Comparison of ENCODE assay signal across 16 cellular contexts in genomic region chr4:150573534-150573933, GRCh38. TPM values are rescaled to one million over a fixed set of nuclear protein-coding genes. Genes with fewer than 3 reads are reported as not detected.
DNase-seq lines count a peak whose midpoint lies in the region; ATAC-seq, FAIRE-seq and TF ChIP-seq lines count a peak whose summit lies in the region.
"Had no signal": no experiment of that assay in that cellular context is flagged by ENCODE, and none has a peak within 500 bp of the region (broad histone marks: within the 10 kb centered on the region; RNA-seq: fewer than 3 reads in every experiment).

No MANE protein-coding gene starts in this region.

- H2BK5ac ChIP-seq in IMR-90 (ENCODE audit: low read depth, low read length, poor library complexity, severe bottlenecking) (no peak overlapping the region), trophoblast cell (ENCODE audit: low read depth, low read length, poor library complexity) (no peak overlapping the region)

- no peaks in the 10 kb centered on the region for H3K79me2 ChIP-seq in trophoblast cell (ENCODE audit: control insufficient read depth, insufficient read depth, low read length, poor library complexity)

- no peak overlapping the region for H3K9ac ChIP-seq in IMR-90 (ENCODE audit: low read depth, low read length)
- no peak overlapping the region for H3K9ac ChIP-seq in trophoblast cell (ENCODE audit: low read length)

- BruUV-seq in IMR-90 (replicated peaks; lab: Mats Ljungman, UMichigan), result no TSS peak

- H3K18ac ChIP-seq in IMR-90 (ENCODE audit: low read depth, low read length), result no peak overlapping the region
- H3K18ac ChIP-seq in trophoblast cell (ENCODE audit: low read length), result no peak overlapping the region

- H2BK20ac ChIP-seq in IMR-90 (ENCODE audit: low read depth, low read length), result no peak overlapping the region

- H3K23ac ChIP-seq in IMR-90 (ENCODE audit: low read depth, low read length) (no peak overlapping the region), trophoblast cell (ENCODE audit: low read length) (no peak overlapping the region)

- H4K91ac ChIP-seq in IMR-90 (ENCODE audit: insufficient read depth, low read depth, low read length), result no peak overlapping the region
- H4K91ac ChIP-seq in trophoblast cell (ENCODE audit: low read depth, low read length), result no peak overlapping the region

- no peaks in the 10 kb centered on the region for H4K20me1 ChIP-seq in IMR-90 (ENCODE audit: insufficient read depth, low read length)

- H3K4ac ChIP-seq in IMR-90 (ENCODE audit: low read depth, low read length), result no peak overlapping the region
- no peak overlapping the region for H3K4ac ChIP-seq in trophoblast cell (ENCODE audit: low read depth, low read length)

- H3K36me3 ChIP-seq in IMR-90 (ENCODE audit: control insufficient read depth, insufficient read depth, low read length) (no peaks in the 10 kb centered on the region), bronchial epithelial cell (ENCODE audit: control insufficient read depth, insufficient read depth, low read length) (no peaks in the 10 kb centered on the region), trophoblast cell (ENCODE audit: control insufficient read depth in 1 of 2, insufficient read depth in 2 of 2, low read length in 2 of 2) (no peaks in the 10 kb centered on the region), upper lobe of left lung (peaks cover 0 to 6% (median 0%) of the 10 kb centered on the region in 4 donors)
- H3K36me3 ChIP-seq: esophagus squamous epithelium, thoracic aorta had no signal

- no peak overlapping the region for H2BK120ac ChIP-seq in IMR-90 (ENCODE audit: low read depth, low read length)
- H2BK120ac ChIP-seq in trophoblast cell (ENCODE audit: insufficient read depth, low read length, poor library complexity), result no peak overlapping the region

- no peak for TF ChIP-seq CTCF in IMR-90 (conservative IDR thresholded peaks at IDR 0.05; ENCODE audit: low read depth, low read length)
- TF ChIP-seq CTCF in bronchial epithelial cell (IDR thresholded peaks at IDR 0.05; ENCODE audit: insufficient read depth, low read length, severe bottlenecking), result no peak
- TF ChIP-seq CTCF in upper lobe of left lung (IDR thresholded peaks at IDR 0.05), result no peak

- no peak overlapping the region for H4K12ac ChIP-seq in trophoblast cell (ENCODE audit: low read depth, low read length)

- H4K5ac ChIP-seq in IMR-90 (ENCODE audit: low read depth, low read length), result no peak overlapping the region

- no peak overlapping the region for H3K27ac ChIP-seq in IMR-90 (ENCODE audit: insufficient read depth, low read length)
- H3K27ac ChIP-seq in trophoblast cell (ENCODE audit: low read depth, low read length), result no peak overlapping the region
- no peak overlapping the region for H3K27ac ChIP-seq in upper lobe of left lung
- H3K27ac ChIP-seq: esophagus squamous epithelium, thoracic aorta had no signal

- H3K9me1 ChIP-seq in IMR-90 (ENCODE audit: insufficient read depth, low read length), result no peaks in the 10 kb centered on the region

- peak; percentile 53 for ATAC-seq in IMR-90 (ENCODE audit: low read depth)
- no peak for ATAC-seq in upper lobe of left lung (ENCODE audit: low FRiP score in 2 of 2)
- ATAC-seq: activated T-helper 17 cell treated with anti-CD3 and anti-CD28 coated beads, Interleukin-2, amount 50 U/mL, for 72 hours; HCT116 had no signal

- no peak for TF ChIP-seq EP300 in upper lobe of left lung (IDR thresholded peaks at IDR 0.05)

- H3K79me1 ChIP-seq in IMR-90 (ENCODE audit: low read depth in 1 of 2, low read length in 2 of 2) (peaks cover 0 to 7% of the 10 kb centered on the region in 2 experiments; a peak in 2 of 4 replicates), trophoblast cell (ENCODE audit: low read length) (no peaks in the 10 kb centered on the region)

- dilution Hi-C loops in IMR-90 (cut with HindIII; ENCODE audit: low sequenced_read_pairs, unreplicated experiment), result no loop called here

- whole genome bisulfite sequencing in IMR-90 (ENCODE audit: extremely low coverage in 2 of 2, insufficient read length in 1 of 2), 2 experiments, result no CpG with 5 or more reads among the region's 1 CpG
- no CpG with 5 or more reads among the region's 1 CpG for WGBS in trophoblast cell (ENCODE audit: extremely low coverage, insufficient coverage, insufficient read length)
- WGBS in upper lobe of left lung, 2 donors, result 85 to 86% methylated on average over 1 of the region's 1 CpG

- no peak for TF ChIP-seq RAD21 in IMR-90 (IDR thresholded peaks at IDR 0.05; ENCODE audit: low read length)

- no peak for FAIRE-seq in bronchial epithelial cell (lab: Jason Lieb, UNC)

- POLR2A ChIA-PET in IMR-90 (lab: Charles Lee; ENCODE audit: unreplicated experiment), result no interaction called here

- H3K4me2 ChIP-seq in IMR-90 (ENCODE audit: low read depth, low read length) (peak overlapping the region; percentile 36; the same call in 1 of the 2 replicates), trophoblast cell (ENCODE audit: low read length) (no peak overlapping the region)

- H3K56ac ChIP-seq in IMR-90 (ENCODE audit: extremely low read depth, insufficient read depth, low read length), result no peak overlapping the region

- H2BK12ac ChIP-seq in trophoblast cell (ENCODE audit: low read length), result no peak overlapping the region

- H3K9me3 ChIP-seq in IMR-90 (ENCODE audit: control insufficient read depth, insufficient read depth, low read length) (no peaks in the 10 kb centered on the region), trophoblast cell (ENCODE audit: insufficient read depth, low read depth, low read length) (no peaks in the 10 kb centered on the region), upper lobe of left lung (no peaks in the 10 kb centered on the region)
- H3K9me3 ChIP-seq: esophagus squamous epithelium, thoracic aorta had no signal

- H2AK9ac ChIP-seq in IMR-90 (replicated peaks; ENCODE audit: low read depth, low read length, poor library complexity), result no peak overlapping the region

- CTCF ChIA-PET in IMR-90 (lab: Yijun Ruan, JAX), result no interaction called here

- H3K27me3 ChIP-seq in IMR-90 (ENCODE audit: control insufficient read depth, insufficient read depth, low read length), result no peaks in the 10 kb centered on the region
- no peaks in the 10 kb centered on the region for H3K27me3 ChIP-seq in bronchial epithelial cell (ENCODE audit: control insufficient read depth, insufficient read depth, low read length)
- H3K27me3 ChIP-seq in trophoblast cell (ENCODE audit: insufficient read depth, low read length), result no peaks in the 10 kb centered on the region
- H3K27me3 ChIP-seq in upper lobe of left lung, result no peaks in the 10 kb centered on the region
- H3K27me3 ChIP-seq: esophagus squamous epithelium had no signal

- no peak for TF ChIP-seq POLR2A in IMR-90 (IDR thresholded peaks at IDR 0.05; ENCODE audit: low read depth, low read length)
- no peak for TF ChIP-seq POLR2A in upper lobe of left lung (IDR thresholded peaks at IDR 0.05)

- in situ Hi-C loops in IMR-90 (cut with MboI; ENCODE audit: low sequenced_read_pairs), result no loop called here

- H3K4me1 ChIP-seq in IMR-90 (ENCODE audit: control insufficient read depth, insufficient read depth, low read length), result no peaks in the 10 kb centered on the region; the same call in none of the 2 replicates
- H3K4me1 ChIP-seq in trophoblast cell (ENCODE audit: control insufficient read depth in 1 of 2, insufficient read depth in 2 of 2, low read length in 2 of 2), result no peaks in the 10 kb centered on the region
- no peaks in the 10 kb centered on the region for H3K4me1 ChIP-seq in upper lobe of left lung
- H3K4me1 ChIP-seq: esophagus squamous epithelium had no signal

- H3K14ac ChIP-seq in IMR-90 (replicated peaks; ENCODE audit: low read depth, low read length) (no peak overlapping the region), trophoblast cell (ENCODE audit: low read length) (no peak overlapping the region)

- H4K8ac ChIP-seq in IMR-90 (ENCODE audit: low read depth in 2 of 2, low read length in 2 of 2), result no peak overlapping the region
- H4K8ac ChIP-seq in trophoblast cell (ENCODE audit: low read depth, low read length), result no peak overlapping the region

- intact Hi-C loops in IMR-90 (cut with micrococcal nuclease), result no loop called here

- no peak overlapping the region for H2AFZ ChIP-seq in IMR-90 (replicated peaks; ENCODE audit: low read length, poor library complexity)
- H2AFZ ChIP-seq in trophoblast cell (ENCODE audit: insufficient read depth, low read length, poor library complexity), result no peak overlapping the region

- no peak overlapping the region for H2AK5ac ChIP-seq in IMR-90 (ENCODE audit: low read depth, low read length)
- H2AK5ac ChIP-seq in trophoblast cell (ENCODE audit: low read length), result no peak overlapping the region

- H2BK15ac ChIP-seq in IMR-90 (ENCODE audit: low read depth, low read length), result no peak overlapping the region

- no peak overlapping the region for H3K4me3 ChIP-seq in IMR-90 (ENCODE audit: insufficient read depth, low read depth, low read length)
- no peak overlapping the region for H3K4me3 ChIP-seq in bronchial epithelial cell (ENCODE audit: low read depth, low read length)
- H3K4me3 ChIP-seq in trophoblast cell (ENCODE audit: low read depth, low read length), result no peak overlapping the region
- no peak overlapping the region for H3K4me3 ChIP-seq in upper lobe of left lung
- H3K4me3 ChIP-seq: esophagus squamous epithelium, thoracic aorta had no signal

- DNase-seq in EL (peak; percentile 16), IMR-90 (peak; percentile 70), bronchial epithelial cell (ENCODE audit: low read depth) (peak; percentile 42), myocyte (ENCODE audit: low read depth) (peak; percentile 22), trophoblast cell (no peak), upper lobe of left lung (no peak), HT-29 (ENCODE audit: low spot score) (no peak)
- DNase-seq: activated CD4-positive, CD25-positive, alpha-beta regulatory T cell treated with anti-CD3 and anti-CD28 coated beads, Interleukin-2, amount 50 U/mL, for 72 hours; caudate nucleus; DMS153; esophagus squamous epithelium; NCI-H1694 treated with DMSO at 0.1 percent for 48 hours; NCI-H774 had no signal

TF ChIP-seq in IMR-90, 13 proteins besides CTCF, POLR2A, EP300 and RAD21 (continues in another document):
- TF ChIP-seq CHD1 (IDR thresholded peaks at IDR 0.05; ENCODE audit: low read depth, low read length), result no peak
- TF ChIP-seq FOS (IDR thresholded peaks at IDR 0.05; ENCODE audit: low read depth, low read length), result no peak
- no peak for TF ChIP-seq MAFK (IDR thresholded peaks at IDR 0.05; ENCODE audit: low read depth, low read length)
- no peak for TF ChIP-seq MAZ (IDR thresholded peaks at IDR 0.05; ENCODE audit: borderline replicate concordance, low read depth, low read length)
- TF ChIP-seq RCOR1 (IDR thresholded peaks at IDR 0.05; ENCODE audit: insufficient replicate concordance, low read length), result no peak
- no peak for TF ChIP-seq SMC3 (IDR thresholded peaks at IDR 0.05; ENCODE audit: low read depth, low read length)

RNA-seq across cellular contexts. Expression of gene MAB21L2, which starts 8.4 kb away (rescaled TPM):
- total RNA-seq in IMR-90 (2012; rRNA removed) (11.7 and 12.0 TPM in 2 replicates), bronchial epithelial cell (not detected in 2 replicates), myocyte (0.16 and 0.31 TPM in 2 replicates), upper lobe of left lung (not detected)
- polyA plus RNA-seq in IMR-90 (2012; rRNA removed), result 7.6 TPM in 2 replicates
- 5.5 and 8.4 TPM in 2 replicates for polyA plus RNA-seq in IMR-90 (2012; cell fraction: cytosol; rRNA removed)
- polyA plus RNA-seq in IMR-90 (2012; cell fraction: nucleus; rRNA removed; ENCODE audit: low replicate concordance), result 2.9 and 4.1 TPM in 2 replicates
- polyA plus RNA-seq in myocyte (2012), result 0.10 TPM
- polyA plus RNA-seq in trophoblast cell (2013), result 0.03 and 0.04 TPM in 2 replicates
- total RNA-seq in HT-29 (2014; rRNA removed; shearing (Covaris generic)), result not detected in 2 replicates
- total RNA-seq: activated T-helper 17 cell treated with anti-CD3 and anti-CD28 coated beads, Interleukin-2, amount 50 U/mL, for 72 hours had no signal

Comparison
In these comparisons a context has a peak if more than half of its experiments do, and no peak if none do; other contexts are left out.
1. DNase-seq: peak in EL (single experiment), IMR-90 (single experiment), bronchial epithelial cell (single experiment) and myocyte (single experiment); none in trophoblast cell (0 of 2), upper lobe of left lung (0 of 2) and HT-29 (single experiment).